ENCODE assay signal across 8 cellular contexts in genomic region chr1:115052454-115053083, GRCh38. TPM values are rescaled to one million over a fixed set of nuclear protein-coding genes. Genes with fewer than 3 reads are reported as not detected.
DNase-seq lines count a peak whose midpoint lies in the region; ATAC-seq and TF ChIP-seq lines count a peak whose summit lies in the region.

No MANE protein-coding gene starts in this region.

- peak; percentile 81 for ATAC-seq in GM21576 (IDR thresholded peaks at IDR 0.05; ENCODE audit: unreplicated experiment)
- no peak for ATAC-seq in GM19452 (IDR thresholded peaks at IDR 0.05; ENCODE audit: unreplicated experiment)

- no peaks in the 10 kb centered on the region for H3K4me1 ChIP-seq in DOHH2 (ENCODE audit: control insufficient read depth, low read length)

- DNase-seq in RWPE1 (ENCODE audit: low spot score) (peak; percentile 71), glutamatergic neuron (peak; percentile 61), putamen (ENCODE audit: low spot score) (peak; percentile 8)
- DNase-seq in activated naive CD4-positive, alpha-beta T cell treated with Interleukin-2 at 50 U/mL for 16 hours: peak; percentile 63

- H3K27me3 Mint-ChIP-seq in glutamatergic neuron (ENCODE audit: unreplicated experiment): no peaks in the 10 kb centered on the region

- H3K36me3 Mint-ChIP-seq in glutamatergic neuron (ENCODE audit: unreplicated experiment): no peaks in the 10 kb centered on the region

- H3K79me2 ChIP-seq in DOHH2 (ENCODE audit: control insufficient read depth, low read length): no peaks in the 10 kb centered on the region

- POLR2A ChIA-PET in RWPE1 (lab: Yijun Ruan, JAX; ENCODE audit: low non-redundant PET): no interaction called here

- no peak overlapping the region for H3K4me2 ChIP-seq in DOHH2 (ENCODE audit: low read length)

- H3K27ac ChIP-seq in DOHH2 (ENCODE audit: low read depth, low read length) (no peak overlapping the region), RWPE1 (no peak overlapping the region)

- H3F3A ChIP-seq in DOHH2 (ENCODE audit: control insufficient read depth, insufficient read depth): no peaks in the 10 kb centered on the region

- no peak overlapping the region for H3K27ac Mint-ChIP-seq in glutamatergic neuron (ENCODE audit: unreplicated experiment)

- H3K9me2 ChIP-seq in DOHH2 (replicated peaks; ENCODE audit: control insufficient read depth, low read length): no peaks in the 10 kb centered on the region

- no peak overlapping the region for H3K4me3 Mint-ChIP-seq in glutamatergic neuron (ENCODE audit: unreplicated experiment)

- no peaks in the 10 kb centered on the region for H4K20me1 ChIP-seq in DOHH2 (ENCODE audit: control insufficient read depth, insufficient read depth, low read depth, low read length)

- H3K4me3 ChIP-seq in DOHH2 (ENCODE audit: low read length): no peak overlapping the region

- CTCF ChIA-PET in RWPE1 (lab: Yijun Ruan, JAX): interaction anchor here (0.5 to 2.6 kb wide), 12 partner anchors 19 to 712 kb away, joined by 3 to 12 read pairs (median 4); no protein-coding TSS in a partner anchor

- peak; percentile 84 for TF ChIP-seq CTCF in DOHH2 (IDR thresholded peaks at IDR 0.05; ENCODE audit: low read depth, low read length, poor library complexity, severe bottlenecking)
- peak; percentile 89 for TF ChIP-seq CTCF in LNCAP (IDR thresholded peaks at IDR 0.05)
- peak; percentile 83 for TF ChIP-seq CTCF in RWPE1 (conservative IDR thresholded peaks at IDR 0.05; ENCODE audit: low read depth)
- peak; percentile 83 for TF ChIP-seq CTCF in glutamatergic neuron (IDR thresholded peaks at IDR 0.05; ENCODE audit: partially characterized antibody, unreplicated experiment)

- peaks cover 11% of the 10 kb centered on the region; the same call in 1 of the 2 replicates for H3K27me3 ChIP-seq in DOHH2 (ENCODE audit: control insufficient read depth, low read length)

- peaks cover 1% of the 10 kb centered on the region for H3K9me3 Mint-ChIP-seq in glutamatergic neuron (ENCODE audit: unreplicated experiment)

- H3K36me3 ChIP-seq in DOHH2 (ENCODE audit: control insufficient read depth, low read length): no peaks in the 10 kb centered on the region

- no peaks in the 10 kb centered on the region for H3K9me3 ChIP-seq in DOHH2 (ENCODE audit: control insufficient read depth, insufficient read depth, low read length)

- no peaks in the 10 kb centered on the region for H3K4me1 Mint-ChIP-seq in glutamatergic neuron (ENCODE audit: low read depth, unreplicated experiment)

RNA-seq across cellular contexts. Expression of gene TSHB, which starts 22.9 kb away (rescaled TPM):
- total RNA-seq in glutamatergic neuron (ENCODE audit: unreplicated experiment): not detected

RNA-seq across cellular contexts. Expression of gene TSPAN2, which starts 36.7 kb away (rescaled TPM):
- total RNA-seq in glutamatergic neuron (ENCODE audit: unreplicated experiment): 11.2 TPM

Comparison
In these comparisons a context has a peak if more than half of its experiments do, and no peak if none do; other contexts are left out.
1. DNase-seq: peak in every context shown above with its lines; median percentile 71 in RWPE1; 63 in activated naive CD4-positive, alpha-beta T cell treated with Interleukin-2 at 50 U/mL for 16 hours; 61 in glutamatergic neuron; 8 in putamen.